In the genomic region with DNA sequence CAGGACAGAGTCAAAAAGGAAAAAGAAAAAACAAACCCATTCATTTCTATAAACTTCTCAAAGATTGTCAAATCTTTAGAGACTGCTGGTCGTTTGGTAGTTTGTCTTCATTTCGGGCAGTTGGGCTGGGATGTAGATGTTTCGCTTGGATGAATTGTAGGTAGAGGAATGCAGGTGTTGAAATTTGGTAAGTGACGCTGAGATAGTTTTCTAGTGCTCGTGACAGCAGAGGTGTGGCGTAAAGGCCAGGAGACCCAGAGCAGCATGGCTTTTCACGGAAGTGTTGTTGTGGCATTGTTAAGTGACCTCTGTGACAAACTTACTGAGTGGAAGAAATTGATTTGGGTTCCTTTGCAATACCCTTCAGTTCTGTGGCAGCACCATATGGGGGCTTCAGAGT, we compare ENCODE assay signal across 1 cellular context.
TF ChIP-seq lines count a peak whose summit lies in the region.

No MANE protein-coding gene starts in this region.

TF ChIP-seq in HepG2, 621 proteins besides CTCF, POLR2A, EP300 and RAD21:
- TF ChIP-seq NR2F2 (IDR thresholded peaks at IDR 0.05; ENCODE audit: borderline replicate concordance, low read depth) = no peak
- no peak for TF ChIP-seq SMARCC2 (IDR thresholded peaks at IDR 0.05)
- no peak for TF ChIP-seq NAIF1 (CRISPR knock-in tag; IDR thresholded peaks at IDR 0.05; ENCODE audit: borderline replicate concordance)
- no peak for TF ChIP-seq ZNF235 (CRISPR knock-in tag; IDR thresholded peaks at IDR 0.05; ENCODE audit: borderline replicate concordance)
- TF ChIP-seq ZNF652 (CRISPR knock-in tag; IDR thresholded peaks at IDR 0.05; ENCODE audit: borderline replicate concordance, low read depth) = no peak
- TF ChIP-seq, protein P1, sequence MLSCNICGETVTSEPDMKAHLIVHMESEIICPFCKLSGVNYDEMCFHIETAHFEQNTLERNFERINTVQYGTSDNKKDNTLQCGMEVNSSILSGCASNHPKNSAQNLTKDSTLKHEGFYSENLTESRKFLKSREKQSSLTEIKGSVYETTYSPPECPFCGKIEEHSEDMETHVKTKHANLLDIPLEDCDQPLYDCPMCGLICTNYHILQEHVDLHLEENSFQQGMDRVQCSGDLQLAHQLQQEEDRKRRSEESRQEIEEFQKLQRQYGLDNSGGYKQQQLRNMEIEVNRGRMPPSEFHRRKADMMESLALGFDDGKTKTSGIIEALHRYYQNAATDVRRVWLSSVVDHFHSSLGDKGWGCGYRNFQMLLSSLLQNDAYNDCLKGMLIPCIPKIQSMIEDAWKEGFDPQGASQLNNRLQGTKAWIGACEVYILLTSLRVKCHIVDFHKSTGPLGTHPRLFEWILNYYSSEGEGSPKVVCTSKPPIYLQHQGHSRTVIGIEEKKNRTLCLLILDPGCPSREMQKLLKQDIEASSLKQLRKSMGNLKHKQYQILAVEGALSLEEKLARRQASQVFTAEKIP (CRISPR knock-in tag; IDR thresholded peaks at IDR 0.05; ENCODE audit: borderline replicate concordance) = no peak
- TF ChIP-seq ARHGAP35 (CRISPR knock-in tag; IDR thresholded peaks at IDR 0.05; ENCODE audit: borderline replicate concordance) = no peak
- TF ChIP-seq, protein P2, sequence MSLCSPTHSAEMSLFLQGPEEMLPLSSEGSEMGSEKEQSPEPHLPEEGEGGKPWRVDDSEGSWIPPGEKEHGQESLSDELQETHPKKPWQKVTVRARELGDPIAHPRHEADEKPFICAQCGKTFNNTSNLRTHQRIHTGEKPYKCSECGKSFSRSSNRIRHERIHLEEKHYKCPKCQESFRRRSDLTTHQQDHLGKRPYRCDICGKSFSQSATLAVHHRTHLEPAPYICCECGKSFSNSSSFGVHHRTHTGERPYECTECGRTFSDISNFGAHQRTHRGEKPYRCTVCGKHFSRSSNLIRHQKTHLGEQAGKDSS (CRISPR knock-in tag; IDR thresholded peaks at IDR 0.05; ENCODE audit: borderline replicate concordance, low read depth) = no peak
- no peak for TF ChIP-seq ATAD3A (CRISPR knock-in tag; IDR thresholded peaks at IDR 0.05)
- no peak for TF ChIP-seq CREBL2 (CRISPR knock-in tag; IDR thresholded peaks at IDR 0.05; ENCODE audit: borderline replicate concordance)
- TF ChIP-seq ZKSCAN8 (CRISPR knock-in tag; IDR thresholded peaks at IDR 0.05; ENCODE audit: borderline replicate concordance) = no peak
- TF ChIP-seq, protein P3, sequence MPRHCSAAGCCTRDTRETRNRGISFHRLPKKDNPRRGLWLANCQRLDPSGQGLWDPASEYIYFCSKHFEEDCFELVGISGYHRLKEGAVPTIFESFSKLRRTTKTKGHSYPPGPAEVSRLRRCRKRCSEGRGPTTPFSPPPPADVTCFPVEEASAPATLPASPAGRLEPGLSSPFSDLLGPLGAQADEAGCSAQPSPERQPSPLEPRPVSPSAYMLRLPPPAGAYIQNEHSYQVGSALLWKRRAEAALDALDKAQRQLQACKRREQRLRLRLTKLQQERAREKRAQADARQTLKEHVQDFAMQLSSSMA (CRISPR knock-in tag; IDR thresholded peaks at IDR 0.05) = no peak
- no peak for TF ChIP-seq ZNF281 (CRISPR knock-in tag; IDR thresholded peaks at IDR 0.05; ENCODE audit: borderline replicate concordance)
TF ChIP-seq in HepG2: peak in this region for 0.
